Comparison of ENCODE assay signal across 9 cellular contexts in the genomic region with DNA sequence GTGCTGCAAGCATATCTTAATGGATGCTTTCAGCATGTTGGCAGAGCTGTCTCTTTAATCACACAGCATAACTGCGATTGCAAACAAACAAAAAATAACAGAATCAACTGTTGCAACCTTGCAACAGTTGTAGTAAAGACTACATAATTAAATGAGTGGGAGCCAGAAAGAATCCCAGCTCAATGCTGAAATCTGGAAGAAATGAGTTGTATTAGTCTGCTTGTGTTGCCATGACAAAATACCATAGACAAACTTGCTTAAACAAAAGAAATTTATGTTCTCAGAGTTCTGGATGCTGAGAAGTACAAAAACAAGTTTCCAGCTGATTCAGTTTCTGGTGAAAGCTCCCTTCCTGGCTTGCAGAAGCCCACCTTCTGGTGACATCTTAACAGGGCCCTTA.
"Had no signal": no experiment of that assay in that cellular context is flagged by ENCODE, and none has a peak within 500 bp of the region (broad histone marks: within the 10 kb centered on the region; RNA-seq: fewer than 3 reads in every experiment).

No MANE protein-coding gene starts in this region.

- H3K4me1 Mint-ChIP-seq: IgD-negative memory B cell had no signal

- H3K27ac ChIP-seq: GM23248, HL-60 had no signal

- H3K27me3 Mint-ChIP-seq: IgD-negative memory B cell had no signal

- H3K36me3 ChIP-seq: HAP-1 had no signal

- H3K4me1 ChIP-seq: HAP-1 had no signal

- ATAC-seq: HCT116, HepG2 had no signal

- H3K9me3 ChIP-seq: HAP-1 had no signal

- DNase-seq: GM23248, GOT3, H7, HFFc6 had no signal

- H3K36me3 Mint-ChIP-seq: IgD-negative memory B cell had no signal

- H3K4me3 Mint-ChIP-seq: HFFc6, IgD-negative memory B cell had no signal

- H3K27ac Mint-ChIP-seq: HFFc6, IgD-negative memory B cell had no signal

- H3K4me3 ChIP-seq: GM23248, HAP-1 had no signal
